9 cellular contexts compared by ENCODE assay signal in genomic region chr17:80899402-80900268, GRCh38.
A peak's percentile ranks its signal among the peaks of the same experiment; 100 is the strongest.
DNase-seq lines count a peak whose midpoint lies in the region; ATAC-seq, FAIRE-seq and TF ChIP-seq lines count a peak whose summit lies in the region.
"Had no signal": no experiment of that assay in that cellular context is flagged by ENCODE, and none has a peak within 500 bp of the region (broad histone marks: within the 10 kb centered on the region; RNA-seq: fewer than 3 reads in every experiment).

No MANE protein-coding gene starts in this region.

- no peaks in the 10 kb centered on the region for H4K20me1 ChIP-seq in DOHH2 (ENCODE audit: control insufficient read depth, insufficient read depth, low read depth, low read length)
- H4K20me1 ChIP-seq in MM.1S (ENCODE audit: insufficient read depth, low read length) = no peaks in the 10 kb centered on the region

- no peaks in the 10 kb centered on the region for H3K9me3 Mint-ChIP-seq in endothelial cell (ENCODE audit: unreplicated experiment)

- H3K27ac ChIP-seq in DOHH2 (ENCODE audit: low read depth, low read length) (no peak overlapping the region), MM.1S (ENCODE audit: low read length) (peak overlapping the region; percentile 99), psoas muscle (no peak overlapping the region), uterus (no peak overlapping the region)

- H3K36me3 ChIP-seq in DOHH2 (ENCODE audit: control insufficient read depth, low read length) (peaks cover 17% of the 10 kb centered on the region), MM.1S (replicated peaks; ENCODE audit: insufficient read depth, low read length) (no peaks in the 10 kb centered on the region; the same call in 1 of the 2 replicates), psoas muscle (ENCODE audit: insufficient read depth in 1 of 2, low read depth in 1 of 2) (peaks cover 0 to 56% of the 10 kb centered on the region in 2 donors), uterus (no peaks in the 10 kb centered on the region)

- H3F3A ChIP-seq in DOHH2 (ENCODE audit: control insufficient read depth, insufficient read depth) (peaks cover 3% of the 10 kb centered on the region; the same call in 1 of the 2 replicates), MM.1S (ENCODE audit: insufficient read depth, low read length) (peaks cover 22% of the 10 kb centered on the region)

- H3K9me2 ChIP-seq in DOHH2 (replicated peaks; ENCODE audit: control insufficient read depth, low read length) = no peaks in the 10 kb centered on the region
- no peaks in the 10 kb centered on the region for H3K9me2 ChIP-seq in MM.1S (replicated peaks; ENCODE audit: insufficient read depth, low read length)

- 83 to 87% (median 84%) methylated on average over 22 of the region's 22 CpGs for WGBS in psoas muscle, 3 donors

- H3K27me3 Mint-ChIP-seq in endothelial cell (ENCODE audit: unreplicated experiment) = peaks cover 13% of the 10 kb centered on the region

- TF ChIP-seq POLR2A in uterus (IDR thresholded peaks at IDR 0.05) = no peak

- H3K9ac ChIP-seq in MM.1S (ENCODE audit: low read length) = peak overlapping the region; percentile 89

- H3K4me1 ChIP-seq in DOHH2 (ENCODE audit: control insufficient read depth, low read length) (peaks cover 26% of the 10 kb centered on the region), MM.1S (ENCODE audit: low read length) (peaks cover 32% of the 10 kb centered on the region), psoas muscle (no peaks in the 10 kb centered on the region), uterus (no peaks in the 10 kb centered on the region)

- H3K79me2 ChIP-seq in DOHH2 (ENCODE audit: control insufficient read depth, low read length) = no peaks in the 10 kb centered on the region
- peaks cover 16% of the 10 kb centered on the region for H3K79me2 ChIP-seq in MM.1S (ENCODE audit: low read length)

- H3K36me3 Mint-ChIP-seq in endothelial cell (ENCODE audit: low read depth, unreplicated experiment) = peaks cover 14% of the 10 kb centered on the region

- H3K4me2 ChIP-seq in DOHH2 (ENCODE audit: low read length) (no peak overlapping the region), MM.1S (ENCODE audit: low read depth, low read length) (peak overlapping the region; percentile 68; the same call in 1 of the 2 replicates)

- H3K4me1 Mint-ChIP-seq in endothelial cell (ENCODE audit: unreplicated experiment) = peaks cover 15% of the 10 kb centered on the region

- FAIRE-seq in RCC 7860 (lab: Jason Lieb, UNC) = no peak
- FAIRE-seq: TTC549 had no signal

- H3K27ac Mint-ChIP-seq in endothelial cell (ENCODE audit: unreplicated experiment) = no peak overlapping the region

- intact Hi-C loops in psoas muscle (cut with DNase I) = no loop called here
- intact Hi-C loops in uterus (cut with DNase I; ENCODE audit: low total_unique reads) = no loop called here

- H3K4me3 ChIP-seq in DOHH2 (ENCODE audit: low read length) (no peak overlapping the region), MM.1S (ENCODE audit: low read length) (no peak overlapping the region), psoas muscle (no peak overlapping the region), uterus (no peak overlapping the region)

- DNase-seq in MM.1S (no peak), endothelial cell (ENCODE audit: low spot score) (peak; percentile 65), psoas muscle (no peak), uterus (no peak), RCC 7860 (ENCODE audit: low spot score) (no peak)
- DNase-seq in activated CD4-positive, alpha-beta T cell treated with anti-CD3 and anti-CD28 coated beads, Interleukin-2, amount 50 U/mL, for 4 hours = peak; percentile 81 to 84

- H3K27me3 ChIP-seq in DOHH2 (ENCODE audit: control insufficient read depth, low read length) = no peaks in the 10 kb centered on the region
- no peaks in the 10 kb centered on the region for H3K27me3 ChIP-seq in MM.1S (replicated peaks; ENCODE audit: insufficient read depth, low read length)
- no peaks in the 10 kb centered on the region for H3K27me3 ChIP-seq in psoas muscle (ENCODE audit: insufficient read depth in 3 of 3, low read length in 2 of 3)
- no peaks in the 10 kb centered on the region for H3K27me3 ChIP-seq in uterus

- peak; percentile 84 for TF ChIP-seq CTCF in DOHH2 (IDR thresholded peaks at IDR 0.05; ENCODE audit: low read depth, low read length, poor library complexity, severe bottlenecking)
- peak; percentile 27 for TF ChIP-seq CTCF in MM.1S (IDR thresholded peaks at IDR 0.05; ENCODE audit: low read length)
- peak; percentile 82 for TF ChIP-seq CTCF in endothelial cell (IDR thresholded peaks at IDR 0.05; ENCODE audit: unreplicated experiment)
- TF ChIP-seq CTCF in psoas muscle (IDR thresholded peaks at IDR 0.05) = peak; percentile 54
- no peak for TF ChIP-seq CTCF in uterus (IDR thresholded peaks at IDR 0.05)

- H3K4me3 Mint-ChIP-seq in endothelial cell (ENCODE audit: unreplicated experiment) = no peak overlapping the region

- H3K9me3 ChIP-seq in DOHH2 (ENCODE audit: control insufficient read depth, insufficient read depth, low read length) = no peaks in the 10 kb centered on the region
- no peaks in the 10 kb centered on the region for H3K9me3 ChIP-seq in MM.1S (replicated peaks; ENCODE audit: insufficient read depth, low read length)
- H3K9me3 ChIP-seq in psoas muscle = no peaks in the 10 kb centered on the region
- H3K9me3 ChIP-seq in uterus = no peaks in the 10 kb centered on the region

- no peak overlapping the region for H2AFZ ChIP-seq in MM.1S (ENCODE audit: low read length)

- peak; percentile 57 to 80 (median 64) for ATAC-seq in psoas muscle
- no peak for ATAC-seq in GM21723 (IDR thresholded peaks at IDR 0.05; ENCODE audit: unreplicated experiment)

Comparison
In these comparisons a context has a peak if more than half of its experiments do, and no peak if none do; other contexts are left out.
1. CTCF ChIP-seq: peak in DOHH2 (single experiment), MM.1S (single experiment), endothelial cell (single experiment) and psoas muscle (single experiment); none in uterus (0 of 4).
2. DNase-seq: peak in activated CD4-positive, alpha-beta T cell treated with anti-CD3 and anti-CD28 coated beads, Interleukin-2, amount 50 U/mL, for 4 hours (2 of 2) and endothelial cell (single experiment); none in MM.1S (single experiment), psoas muscle (0 of 2), uterus (0 of 2) and RCC 7860 (single experiment).